In genomic region chr19:52600639-52601024, GRCh38 we compare ENCODE assay signal across 8 cellular contexts. TPM values are rescaled to one million over a fixed set of nuclear protein-coding genes. Genes with fewer than 3 reads are reported as not detected.
A peak's percentile ranks its signal among the peaks of the same experiment; 100 is the strongest.
DNase-seq lines count a peak whose midpoint lies in the region; ATAC-seq and TF ChIP-seq lines count a peak whose summit lies in the region.

No MANE protein-coding gene starts in this region.

- H4K20me1 ChIP-seq in OCI-LY3 (ENCODE audit: insufficient read depth, low read length), result no peaks in the 10 kb centered on the region

- H3K9ac ChIP-seq in OCI-LY3 (ENCODE audit: low read length), result peak overlapping the region; percentile 49

- H3K79me2 ChIP-seq in ACC112 (ENCODE audit: control insufficient read depth, insufficient read depth, low read length, unreplicated experiment), result no peaks in the 10 kb centered on the region
- no peaks in the 10 kb centered on the region for H3K79me2 ChIP-seq in OCI-LY3 (ENCODE audit: low read length)

- TF ChIP-seq CTCF in OCI-LY3 (IDR thresholded peaks at IDR 0.05; ENCODE audit: low read depth, low read length), result no peak
- no peak for TF ChIP-seq CTCF in choroid plexus epithelial cell (conservative IDR thresholded peaks at IDR 0.05; ENCODE audit: low read depth, low read length)

- H3K36me3 ChIP-seq in ACC112 (ENCODE audit: insufficient read depth, low read length) (peaks cover 11% of the 10 kb centered on the region), OCI-LY3 (replicated peaks; ENCODE audit: low read depth, low read length) (peaks cover 16% of the 10 kb centered on the region)

- H3K27ac ChIP-seq in ACC112 (ENCODE audit: low read depth, low read length) (no peak overlapping the region), OCI-LY3 (ENCODE audit: low read length) (no peak overlapping the region)

- H3K27me3 ChIP-seq in ACC112 (ENCODE audit: insufficient read depth, low read length), result no peaks in the 10 kb centered on the region
- no peaks in the 10 kb centered on the region for H3K27me3 ChIP-seq in OCI-LY3 (ENCODE audit: low read depth, low read length)
- no peaks in the 10 kb centered on the region for H3K27me3 ChIP-seq in mononuclear cell (ENCODE audit: insufficient read depth, low read length)

- ATAC-seq in GM21528 (IDR thresholded peaks at IDR 0.05; ENCODE audit: low FRiP score, unreplicated experiment), result peak; percentile 24

- peak overlapping the region; percentile 77 for H3K4me2 ChIP-seq in OCI-LY3 (ENCODE audit: low read length)

- peak overlapping the region; percentile 79 for H3K4me3 ChIP-seq in ACC112 (ENCODE audit: low read depth, low read length)
- H3K4me3 ChIP-seq in OCI-LY3 (ENCODE audit: low read length), result peak overlapping the region; percentile 81
- H3K4me3 ChIP-seq in choroid plexus epithelial cell (ENCODE audit: low read depth, low read length), result peak overlapping the region; percentile 69
- H3K4me3 ChIP-seq in mononuclear cell (ENCODE audit: low read length), result peak overlapping the region; percentile 87

- DNase-seq in choroid plexus epithelial cell (ENCODE audit: low read depth), result no peak
- DNase-seq in NCI-H1417 treated with DMSO at 0.1 percent for 48 hours (lab: John Stamatoyannopoulos, UW), result no peak
- DNase-seq in NCI-H446 treated with DMSO at 0.1 percent for 48 hours (lab: John Stamatoyannopoulos, UW), result no peak
- DNase-seq in SHP77 (lab: John Stamatoyannopoulos, UW), result no peak

- H3K9me3 ChIP-seq in OCI-LY3 (ENCODE audit: insufficient read depth, low read length), result 0 out of 2 replicates have a peak, but pooled peaks cover 8% of the 10 kb centered on the region
- peaks cover 14% of the 10 kb centered on the region for H3K9me3 ChIP-seq in mononuclear cell (ENCODE audit: low read depth, low read length)

- H2AFZ ChIP-seq in ACC112 (ENCODE audit: low read length, unreplicated experiment) (no peak overlapping the region), OCI-LY3 (ENCODE audit: low read depth, low read length) (peak overlapping the region; percentile 43)

- H3K4me1 ChIP-seq in ACC112 (ENCODE audit: control insufficient read depth, insufficient read depth, low read length, unreplicated experiment) (peaks cover 6% of the 10 kb centered on the region), OCI-LY3 (ENCODE audit: low read length) (peaks cover 5% of the 10 kb centered on the region), mononuclear cell (ENCODE audit: insufficient read depth, low read length) (peaks cover 16% of the 10 kb centered on the region)

RNA-seq across cellular contexts. Expression of gene ZNF701, which starts 30.5 kb away (rescaled TPM):
- 9.3 TPM for total RNA-seq in mononuclear cell

RNA-seq across cellular contexts. Expression of gene ZNF83, which starts 37.5 kb away (rescaled TPM):
- total RNA-seq in mononuclear cell, result 39.4 TPM
